Comparison of ENCODE assay signal across 8 cellular contexts in genomic region chr18:35240664-35241522, GRCh38. TPM values are rescaled to one million over a fixed set of nuclear protein-coding genes. Genes with fewer than 3 reads are reported as not detected.
DNase-seq lines count a peak whose midpoint lies in the region; ATAC-seq and TF ChIP-seq lines count a peak whose summit lies in the region.

Gene ZNF397 (plus strand): TSS chr18:35241034. CDS start chr18:35242471, 1,437 bp downstream.

- peak; percentile 99 for ATAC-seq in GM19372 (IDR thresholded peaks at IDR 0.05; ENCODE audit: low read depth, unreplicated experiment)
- peak; percentile 93 for ATAC-seq in HG03558 (IDR thresholded peaks at IDR 0.05; ENCODE audit: extremely low read depth, unreplicated experiment)

- peaks cover 13 to 36% (median 33%) of the 10 kb centered on the region in 4 donors for H3K36me3 ChIP-seq in liver (ENCODE audit: control insufficient read depth in 4 of 4, insufficient read depth in 3 of 4, low read depth in 1 of 4, low read length in 3 of 4)

- under 1% methylated on average over 62 of the region's 62 CpGs for WGBS in liver

- peaks cover 7 to 25% (median 15%) of the 10 kb centered on the region in 4 donors for H3K9me3 ChIP-seq in liver (ENCODE audit: control insufficient read depth in 4 of 4, low read length in 3 of 4)

- DNase-seq in C1 segment of cervical spinal cord (lab: John Stamatoyannopoulos, UW) (peak; percentile 48 to 96 (median 94)), NCI-H748 treated with DMSO at 0.1 percent for 48 hours (lab: John Stamatoyannopoulos, UW) (peak; percentile 96), dermis microvascular lymphatic vessel endothelial cell (ENCODE audit: low read depth in 2 of 2) (peak; percentile 91 to 97)
- DNase-seq in activated CD4-positive, alpha-beta T cell treated with anti-CD3 and anti-CD28 coated beads, Interleukin-2, amount 50 U/mL, for 48 hours: peak; percentile 97
- peak; percentile 97 for DNase-seq in stimulated activated CD4-positive, alpha-beta T cell treated with anti-CD3 and anti-CD28 coated beads, Interleukin-4, amount 100 ng/mL, for 24 hours

- peak within 1 kb of the TSS; percentile 76 to 94 for H3K9ac ChIP-seq in liver (ENCODE audit: low read depth in 1 of 2, low read length in 2 of 2)

- peak in 1 of 2 donors; percentile 37 for TF ChIP-seq RAD21 in liver (IDR thresholded peaks at IDR 0.05)

- peaks cover 0 to 14% (median 3%) of the 10 kb centered on the region in 4 donors for H3K4me1 ChIP-seq in liver (ENCODE audit: control insufficient read depth in 4 of 4, insufficient read depth in 4 of 4, low read length in 3 of 4)

- peak within 1 kb of the TSS; percentile 67 to 93 (median 91) for H3K4me3 ChIP-seq in liver (ENCODE audit: low read depth in 1 of 3, low read length in 3 of 3)

- no peak for TF ChIP-seq CTCF in liver (IDR thresholded peaks at IDR 0.05; ENCODE audit: low read depth, low read length, missing input control)

- H3K27me3 ChIP-seq in liver (ENCODE audit: control insufficient read depth in 4 of 4, insufficient read depth in 4 of 4, low read length in 3 of 4): no peaks in the 10 kb centered on the region

- H3K27ac ChIP-seq in liver (ENCODE audit: low read depth in 1 of 2, low read length in 2 of 2): peak within 1 kb of the TSS; percentile 93

TF ChIP-seq in liver, 16 proteins besides CTCF, POLR2A, EP300 and RAD21:
- peak; percentile 90 for TF ChIP-seq SP1 (IDR thresholded peaks at IDR 0.05)
- TF ChIP-seq GABPA (IDR thresholded peaks at IDR 0.05 in 1 of 2, conservative IDR thresholded peaks at IDR 0.05 in 1 of 2): peak; percentile 79 to 94
- peak; percentile 53 for TF ChIP-seq REST (IDR thresholded peaks at IDR 0.05)
- TF ChIP-seq ZBTB33 (IDR thresholded peaks at IDR 0.05): peak; percentile 55
- TF ChIP-seq ATF3 (IDR thresholded peaks at IDR 0.05): no peak
- peak; percentile 85 for TF ChIP-seq TAF1 (conservative IDR thresholded peaks at IDR 0.05)
- TF ChIP-seq RXRA (IDR thresholded peaks at IDR 0.05): peak; percentile 4 to 9
- peak; percentile 32 for TF ChIP-seq MAX (IDR thresholded peaks at IDR 0.05)
- no peak for TF ChIP-seq EGR1 (IDR thresholded peaks at IDR 0.05; ENCODE audit: low read depth in 2 of 2)
- no peak for TF ChIP-seq FOXA1 (IDR thresholded peaks at IDR 0.05)
- no peak for TF ChIP-seq FOXA2 (IDR thresholded peaks at IDR 0.05)
- peak; percentile 70 for TF ChIP-seq NR2F2 (IDR thresholded peaks at IDR 0.05)
- peak in 1 of 2 donors; percentile 30 for TF ChIP-seq JUND (IDR thresholded peaks at IDR 0.05)
- peak in 1 of 2 donors; percentile 20 for TF ChIP-seq HNF4A (conservative IDR thresholded peaks at IDR 0.05)
- no peak for TF ChIP-seq HNF4G (IDR thresholded peaks at IDR 0.05)
- peak; percentile 62 for TF ChIP-seq YY1 (IDR thresholded peaks at IDR 0.05)

RNA-seq across cellular contexts. Expression of gene ZNF397, which starts in this region (rescaled TPM):
- 4.7 and 8.1 TPM in 2 replicates for total RNA-seq in dermis microvascular lymphatic vessel endothelial cell
- total RNA-seq in liver: 10 to 100 TPM; 13.1 to 20.0 TPM
- 1 to 10 TPM; 3.8 to 6.1 TPM for polyA plus RNA-seq in liver

Comparison
In these comparisons a context has a peak if more than half of its experiments do, and no peak if none do; other contexts are left out.
1. Peak in every context shown above with its lines: DNase-seq, ATAC-seq, H3K4me3 ChIP-seq and H3K27ac ChIP-seq.